38 cellular contexts compared by ENCODE assay signal in the genomic region with DNA sequence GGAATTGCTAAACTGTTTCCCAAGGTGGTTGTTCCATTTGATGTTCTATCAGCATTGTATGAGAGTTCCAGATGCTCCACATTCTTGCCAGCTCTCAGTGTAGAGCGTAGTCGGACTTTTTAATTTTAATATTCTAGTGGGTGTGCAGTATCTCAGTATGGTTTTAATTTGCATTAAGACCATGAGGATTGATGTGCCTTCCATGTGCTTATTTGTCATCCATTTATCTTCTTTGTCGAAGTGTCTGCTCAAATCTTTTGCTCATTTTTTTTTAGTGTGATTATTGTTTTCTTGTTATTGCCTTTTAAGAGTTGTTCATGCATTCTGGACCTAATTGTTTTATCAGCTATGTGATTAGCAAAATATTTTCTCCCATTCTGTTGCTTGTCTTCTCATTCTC. TPM values are rescaled to one million over a fixed set of nuclear protein-coding genes. Genes with fewer than 3 reads are reported as not detected.
"Had no signal": no experiment of that assay in that cellular context is flagged by ENCODE, and none has a peak within 500 bp of the region (broad histone marks: within the 10 kb centered on the region; RNA-seq: fewer than 3 reads in every experiment).

No MANE protein-coding gene starts in this region.

- H3K4me3 ChIP-seq: MG63 had no signal

- H3K36me3 ChIP-seq: MG63 had no signal

- H3K9me3 ChIP-seq: MG63 had no signal

- DNase-seq: Karpas-422, Kasumi-1, MG63, MM.1S, MV-4-11, NCI-H1048, NCI-H1092, NCI-H1092 treated with DMSO at 0.1 percent for 48 hours, NCI-H1105, NCI-H1105 treated with DMSO at 0.1 percent for 48 hours, NCI-H1417, NCI-H1417 treated with DMSO at 0.1 percent for 48 hours, NCI-H1436, NCI-H1436 treated with DMSO at 0.1 percent for 48 hours, NCI-H146, NCI-H1694, NCI-H1694 treated with DMSO at 0.1 percent for 48 hours, NCI-H187, NCI-H187 treated with DMSO at 0.1 percent for 48 hours, NCI-H1930, NCI-H2029, NCI-H2029 treated with DMSO at 0.1 percent for 48 hours, NCI-H2081, NCI-H2081 treated with DMSO at 0.1 percent for 48 hours, NCI-H2107, NCI-H2171, NCI-H2171 treated with DMSO at 0.1 percent for 48 hours, NCI-H2227 treated with DMSO at 0.1 percent for 48 hours, NCI-H226, NCI-H345, NCI-H446, NCI-H446 treated with DMSO at 0.1 percent for 48 hours, NCI-H510A, NCI-H510A treated with DMSO at 0.1 percent for 48 hours had no signal

RNA-seq across cellular contexts. Expression of gene GUCA2B, which starts 13.8 kb away (rescaled TPM):
- total RNA-seq: LHCN-M2, M059J, MCF 10A, NCI-H460 had no signal

RNA-seq across cellular contexts. Expression of gene GUCA2A, which starts 25.1 kb away (rescaled TPM):
- total RNA-seq: LHCN-M2, M059J, MCF 10A, NCI-H460 had no signal
